ENCODE assay signal across 16 cellular contexts in genomic region chr3:124125320-124125719, GRCh38.
"Had no signal": no experiment of that assay in that cellular context is flagged by ENCODE, and none has a peak within 500 bp of the region (broad histone marks: within the 10 kb centered on the region; RNA-seq: fewer than 3 reads in every experiment).

No MANE protein-coding gene starts in this region.

- H3K9ac ChIP-seq: SK-N-SH had no signal

- H3K36me3 ChIP-seq: MG63 had no signal

- H3K9me3 ChIP-seq: MG63, SK-N-SH had no signal

- DNase-seq: IMR-90, Karpas-422, KG1, MG63, NCI-H1092, NCI-H1105 treated with DMSO at 0.1 percent for 48 hours, NCI-H1417 treated with DMSO at 0.1 percent for 48 hours, NCI-H187 treated with DMSO at 0.1 percent for 48 hours, NCI-H2029 treated with DMSO at 0.1 percent for 48 hours, NCI-H2227 treated with DMSO at 0.1 percent for 48 hours, NCI-H774, SHP77, SK-N-SH, SW 1271 had no signal

- H3K4me3 ChIP-seq: MG63 had no signal

- H3K27ac ChIP-seq: RWPE1 had no signal

- ATAC-seq: HepG2 had no signal

- FAIRE-seq: HepG2 had no signal

- H3K4me2 ChIP-seq: SK-N-SH had no signal
